Comparison of ENCODE assay signal across 21 cellular contexts in genomic region chr10:49220031-49220430, GRCh38. TPM values are rescaled to one million over a fixed set of nuclear protein-coding genes. Genes with fewer than 3 reads are reported as not detected.
"Had no signal": no experiment of that assay in that cellular context is flagged by ENCODE, and none has a peak within 500 bp of the region (broad histone marks: within the 10 kb centered on the region; RNA-seq: fewer than 3 reads in every experiment).

No MANE protein-coding gene starts in this region.

- H3K9me3 Mint-ChIP-seq: activated naive CD8-positive, alpha-beta T cell treated with anti-CD3 and anti-CD28 coated beads, Interleukin-2, amount 10 ng/mL, durations not matched to agents 7 days and 5 days; activated T-cell treated with anti-CD3 and anti-CD28 coated beads, Interleukin-2, amount 50 U/mL, for 24 hours had no signal

- H3K9me3 ChIP-seq: ascending aorta, psoas muscle, transverse colon had no signal

- DNase-seq: activated CD4-positive, alpha-beta T cell treated with anti-CD3 and anti-CD28 coated beads, Interleukin-2, amount 50 U/mL, for 48 hours; activated CD4-positive, CD25-positive, alpha-beta regulatory T cell treated with anti-CD3 and anti-CD28 coated beads, Interleukin-2, amount 50 U/mL, for 72 hours; activated CD8-positive, alpha-beta memory T cell treated with anti-CD3 and anti-CD28 coated beads, Interleukin-2, amount 10 ng/mL, durations not matched to agents 7 days and 5 days; activated effector memory CD4-positive, alpha-beta T cell treated with Interleukin-2 at 50 U/mL for 16 hours; activated naive CD8-positive, alpha-beta T cell treated with anti-CD3 and anti-CD28 coated beads, Interleukin-2, amount 10 ng/mL, durations not matched to agents 7 days and 5 days; activated T-cell treated with anti-CD3 and anti-CD28 coated beads, Interleukin-2, amount 50 U/mL, for 24 hours; central memory CD4-positive, alpha-beta T cell; dermis blood vessel endothelial cell; head of caudate nucleus; left lung; psoas muscle; stimulated activated CD4-positive, alpha-beta T cell treated with anti-CD3 and anti-CD28 coated beads, Interleukin-2, amount 100 ng/mL, for 24 hours; stimulated activated naive B cell treated with anti-CD40 and anti-IgM and Interleukin-4, amounts not matched to agents 10 μg/mL and 1 μg/mL and 100 μg/mL, for 72 hours; T-helper 9 cell; transverse colon had no signal

- H3K36me3 ChIP-seq: ascending aorta, left lung, transverse colon had no signal

- H3K27me3 ChIP-seq: ascending aorta, foreskin keratinocyte, left lung, transverse colon had no signal

- H3K36me3 Mint-ChIP-seq: activated naive CD8-positive, alpha-beta T cell treated with anti-CD3 and anti-CD28 coated beads, Interleukin-2, amount 10 ng/mL, durations not matched to agents 7 days and 5 days; stimulated activated naive B cell treated with anti-CD40 and anti-IgM and Interleukin-4, amounts not matched to agents 10 μg/mL and 1 μg/mL and 100 μg/mL, for 72 hours had no signal

- H3K27ac Mint-ChIP-seq: activated CD8-positive, alpha-beta memory T cell treated with anti-CD3 and anti-CD28 coated beads, Interleukin-2, amount 10 ng/mL, durations not matched to agents 7 days and 5 days; activated naive CD8-positive, alpha-beta T cell treated with anti-CD3 and anti-CD28 coated beads, Interleukin-2, amount 10 ng/mL, durations not matched to agents 7 days and 5 days; activated T-cell treated with anti-CD3 and anti-CD28 coated beads, Interleukin-2, amount 50 U/mL, for 24 hours; memory B cell; nephron; stimulated activated naive B cell treated with anti-CD40 and anti-IgM and Interleukin-4, amounts not matched to agents 10 μg/mL and 1 μg/mL and 100 μg/mL, for 72 hours had no signal

- ATAC-seq: activated CD8-positive, alpha-beta memory T cell treated with anti-CD3 and anti-CD28 coated beads, Interleukin-2, amount 10 ng/mL, durations not matched to agents 7 days and 5 days; foreskin keratinocyte; left lung; sciatic nerve; stimulated activated naive B cell treated with anti-CD40 and anti-IgM and Interleukin-4, amounts not matched to agents 10 μg/mL and 1 μg/mL and 100 μg/mL, for 72 hours had no signal

- H3K4me3 Mint-ChIP-seq: activated CD8-positive, alpha-beta memory T cell treated with anti-CD3 and anti-CD28 coated beads, Interleukin-2, amount 10 ng/mL, durations not matched to agents 7 days and 5 days; activated naive CD8-positive, alpha-beta T cell treated with anti-CD3 and anti-CD28 coated beads, Interleukin-2, amount 10 ng/mL, durations not matched to agents 7 days and 5 days; activated T-cell treated with anti-CD3 and anti-CD28 coated beads, Interleukin-2, amount 50 U/mL, for 24 hours; memory B cell; nephron; stimulated activated naive B cell treated with anti-CD40 and anti-IgM and Interleukin-4, amounts not matched to agents 10 μg/mL and 1 μg/mL and 100 μg/mL, for 72 hours had no signal

- H3K4me1 ChIP-seq: ascending aorta, foreskin keratinocyte, left lung, psoas muscle, transverse colon had no signal

- H3K4me1 Mint-ChIP-seq: nephron had no signal

- H3K4me3 ChIP-seq: ascending aorta, left lung, psoas muscle, transverse colon had no signal

RNA-seq across cellular contexts. Expression of gene TMEM273, which starts 31.8 kb away (rescaled TPM):
- total RNA-seq: epithelial cell of proximal tubule, foreskin keratinocyte had no signal
